In genomic region chr1:233635765-233636502, GRCh38 we compare ENCODE assay signal across 10 cellular contexts. TPM values are rescaled to one million over a fixed set of nuclear protein-coding genes. Genes with fewer than 3 reads are reported as not detected.
DNase-seq lines count a peak whose midpoint lies in the region; FAIRE-seq and TF ChIP-seq lines count a peak whose summit lies in the region.
"Had no signal": no experiment of that assay in that cellular context is flagged by ENCODE, and none has a peak within 500 bp of the region (broad histone marks: within the 10 kb centered on the region; RNA-seq: fewer than 3 reads in every experiment).

No MANE protein-coding gene starts in this region.

- intact Hi-C loops in prostate gland (cut with DNase I) = no loop called here

- no peaks in the 10 kb centered on the region for H3K27me3 ChIP-seq in smooth muscle cell (ENCODE audit: low read depth)
- no peaks in the 10 kb centered on the region for H3K27me3 ChIP-seq in prostate gland (replicated peaks; ENCODE audit: insufficient read depth)

- WGBS in smooth muscle cell (ENCODE audit: low lambda C conversion rate) = 37% methylated on average over 8 of the region's 8 CpGs
- 66% methylated on average over 8 of the region's 8 CpGs for WGBS in prostate gland

- no peak overlapping the region for H2AFZ ChIP-seq in smooth muscle cell (ENCODE audit: low read depth)

- CTCF ChIA-PET in HEK293 (lab: Yijun Ruan, JAX) = interaction anchor here (0.7 to 1.1 kb wide), 3 partner anchors 110 to 195 kb away, joined by 3 read pairs; no protein-coding TSS in a partner anchor

- H4K20me1 ChIP-seq in smooth muscle cell (ENCODE audit: low read depth) = peaks cover 16% of the 10 kb centered on the region

- H3K9ac ChIP-seq in smooth muscle cell (ENCODE audit: low read depth) = no peak overlapping the region

- no peaks in the 10 kb centered on the region for H3K9me3 ChIP-seq in HEK293 (ENCODE audit: control insufficient read depth, insufficient read depth, low read depth, low read length)
- H3K9me3 ChIP-seq in smooth muscle cell (replicated peaks; ENCODE audit: low read depth) = no peaks in the 10 kb centered on the region
- no peaks in the 10 kb centered on the region for H3K9me3 ChIP-seq in prostate gland

- H3K79me2 ChIP-seq in smooth muscle cell (ENCODE audit: low read depth) = peaks cover 8% of the 10 kb centered on the region

- TF ChIP-seq POLR2A in prostate gland (IDR thresholded peaks at IDR 0.05) (no peak), H54 (IDR thresholded peaks at IDR 0.05; ENCODE audit: low read depth, low read length) (no peak)

- FAIRE-seq in D721Med (lab: Jason Lieb, UNC) (no peak), H54 (lab: Jason Lieb, UNC) (no peak)

- POLR2A ChIA-PET in HEK293 (lab: Yijun Ruan, JAX) = interaction anchor here (0.7 to 1.3 kb wide), 3 partner anchors 12 to 27 kb away, joined by 3 to 9 read pairs (median 3); partner anchors contain the start of gene KCNK1

- H3K27ac ChIP-seq in HEK293 (ENCODE audit: extremely low read depth, low read depth, low read length) (peak overlapping the region; percentile 12; the same call in 1 of the 2 replicates), smooth muscle cell (ENCODE audit: low read depth) (peak overlapping the region; percentile 23), prostate gland (no peak overlapping the region)
- H3K27ac ChIP-seq: skin epidermis had no signal

- TF ChIP-seq CTCF in HEK293 (tag by site-specific recombination; IDR thresholded peaks at IDR 0.05) (no peak), smooth muscle cell (IDR thresholded peaks at IDR 0.05; ENCODE audit: borderline replicate concordance, insufficient read depth, poor library complexity, severe bottlenecking) (no peak), prostate gland (IDR thresholded peaks at IDR 0.05) (no peak), D721Med (IDR thresholded peaks at IDR 0.05; ENCODE audit: insufficient read depth, missing control alignments) (no peak)

- H3K4me1 ChIP-seq in HEK293 (ENCODE audit: control insufficient read depth, insufficient read depth, low read length) (peaks cover 28% of the 10 kb centered on the region), smooth muscle cell (ENCODE audit: low read depth) (no peaks in the 10 kb centered on the region), prostate gland (replicated peaks) (no peaks in the 10 kb centered on the region)

- no peaks in the 10 kb centered on the region for H3F3A ChIP-seq in smooth muscle cell (ENCODE audit: low read depth)

- H3K36me3 ChIP-seq in HEK293 (ENCODE audit: control insufficient read depth in 2 of 2, insufficient read depth in 1 of 2, low read length in 2 of 2) (peaks cover 0 to 16% of the 10 kb centered on the region in 2 experiments; a peak in 1 of 3 replicates), smooth muscle cell (ENCODE audit: low read depth) (no peaks in the 10 kb centered on the region), prostate gland (no peaks in the 10 kb centered on the region)

- DNase-seq in NCI-H69 (lab: John Stamatoyannopoulos, UW) (peak; percentile 10), fibroblast of gingiva (ENCODE audit: low read depth) (peak; percentile 41), smooth muscle cell (lab: John Stamatoyannopoulos, UW; ENCODE audit: unreplicated experiment) (no peak), prostate gland (ENCODE audit: low spot score) (no peak), D721Med (ENCODE audit: insufficient read length, low spot score) (no peak), H54 (ENCODE audit: insufficient read length, low spot score) (no peak)
- DNase-seq: effector CD4-positive, alpha-beta T cell; NK-92 treated with Interleukin-12 subunit alpha and Interleukin-12 subunit beta, amount 100 ng/mL, for 24 hours had no signal

- peak overlapping the region; percentile 20 for H3K4me2 ChIP-seq in smooth muscle cell

- H3K4me3 ChIP-seq in HEK293 (ENCODE audit: low read depth, low read length) = no peak overlapping the region
- no peak overlapping the region for H3K4me3 ChIP-seq in smooth muscle cell
- no peak overlapping the region for H3K4me3 ChIP-seq in prostate gland
- H3K4me3 ChIP-seq: skin epidermis had no signal

TF ChIP-seq in HEK293, 187 proteins besides CTCF, POLR2A, EP300 and RAD21 (continues in another document):
- TF ChIP-seq ZNF561 (tag by site-specific recombination; IDR thresholded peaks at IDR 0.05; ENCODE audit: borderline replicate concordance) = no peak; the same call in none of the 2 replicates
- TF ChIP-seq ZBTB26 (tag by site-specific recombination; optimal IDR thresholded peaks at IDR 0.05) = peak; percentile 8
- no peak for TF ChIP-seq PRDM2 (tag by site-specific recombination; IDR thresholded peaks at IDR 0.05; ENCODE audit: borderline replicate concordance)
- TF ChIP-seq ZNF660 (tag by site-specific recombination; IDR thresholded peaks at IDR 0.05) = peak; percentile 93
- TF ChIP-seq ZNF513 (tag by site-specific recombination; IDR thresholded peaks at IDR 0.05) = no peak

RNA-seq across cellular contexts. Expression of gene KCNK1, which starts 22.0 kb away (rescaled TPM):
- total RNA-seq in smooth muscle cell (16.8 and 17.1 TPM in 2 replicates), prostate gland (1 to 10 TPM; 4.0 to 9.7 TPM)
- 16.6 and 17.5 TPM in 2 replicates for polyA plus RNA-seq in smooth muscle cell

Comparison
In these comparisons a context has a peak if more than half of its experiments do, and no peak if none do; other contexts are left out.
1. H3K27ac ChIP-seq: peak in HEK293 (single experiment) and smooth muscle cell (single experiment); none in prostate gland (0 of 2).
2. DNase-seq: peak in NCI-H69 (single experiment) and fibroblast of gingiva (single experiment); none in smooth muscle cell (single experiment), prostate gland (single experiment), D721Med (single experiment) and H54 (single experiment).